Comparison of ENCODE assay signal across 9 cellular contexts in genomic region chr17:42548070-42548837, GRCh38.
DNase-seq lines count a peak whose midpoint lies in the region; ATAC-seq and TF ChIP-seq lines count a peak whose summit lies in the region.
"Had no signal": no experiment of that assay in that cellular context is flagged by ENCODE, and none has a peak within 500 bp of the region (broad histone marks: within the 10 kb centered on the region; RNA-seq: fewer than 3 reads in every experiment).

No MANE protein-coding gene starts in this region.

- ATAC-seq in HG03354 (IDR thresholded peaks at IDR 0.05; ENCODE audit: poor library complexity, severe bottlenecking, unreplicated experiment) = peak; percentile 71

- in situ Hi-C loops in astrocyte of the cerebellum (cut with HindIII; ENCODE audit: low sequenced_read_pairs) = no loop called here

- no peaks in the 10 kb centered on the region for H3K9me3 ChIP-seq in SK-N-MC (ENCODE audit: low read depth, low read length)
- H3K9me3 ChIP-seq: SJSA1 had no signal

- H3K9ac ChIP-seq in SK-N-MC (ENCODE audit: insufficient read length) = peak overlapping the region; percentile 63

- H3K4me3 ChIP-seq in GM12864 (ENCODE audit: low read depth, low read length) (peak overlapping the region; percentile 59), SK-N-MC (peak overlapping the region; percentile 80), astrocyte of the cerebellum (ENCODE audit: low read depth, low read length) (peak overlapping the region; percentile 31)
- H3K4me3 ChIP-seq: SJSA1 had no signal

- H3K27ac ChIP-seq in SK-N-MC = no peak overlapping the region
- H3K27ac ChIP-seq: SJSA1 had no signal

- H3K36me3 ChIP-seq in SK-N-MC (ENCODE audit: insufficient read depth, low read length) = no peaks in the 10 kb centered on the region

- peak; percentile 71 for DNase-seq in GM12864 (ENCODE audit: low read depth)
- DNase-seq in SK-N-MC (ENCODE audit: low read depth, low spot score) = no peak
- DNase-seq in astrocyte of the cerebellum (ENCODE audit: low read depth) = no peak
- peak; percentile 84 for DNase-seq in kidney tubule cell (ENCODE audit: low spot score)
- peak; percentile 62 for DNase-seq in stimulated activated CD8-positive, alpha-beta memory T cell treated with anti-CD3 and anti-CD28 coated beads, Interleukin-12 subunit alpha, Interleukin-12 subunit beta, amount 100 ng/mL, for 4 hours (ENCODE audit: low read depth)
- no peak for DNase-seq in NCI-H226
- no peak for DNase-seq in SIG-M5 treated with dmso at 0.1 percent for 504 hours (lab: John Stamatoyannopoulos, UW; ENCODE audit: unreplicated experiment)

- TF ChIP-seq CTCF in GM12864 (IDR thresholded peaks at IDR 0.05; ENCODE audit: low read depth, low read length, missing control alignments) (peak; percentile 75), astrocyte of the cerebellum (IDR thresholded peaks at IDR 0.05; ENCODE audit: low read depth, low read length, missing control alignments) (peak; percentile 41)

Comparison
In these comparisons a context has a peak if more than half of its experiments do, and no peak if none do; other contexts are left out.
1. DNase-seq: peak in GM12864 (single experiment), kidney tubule cell (single experiment) and stimulated activated CD8-positive, alpha-beta memory T cell treated with anti-CD3 and anti-CD28 coated beads, Interleukin-12 subunit alpha, Interleukin-12 subunit beta, amount 100 ng/mL, for 4 hours (single experiment); none in SK-N-MC (single experiment), astrocyte of the cerebellum (single experiment), NCI-H226 (single experiment) and SIG-M5 treated with dmso at 0.1 percent for 504 hours (single experiment).
2. Peak in every context shown above with its lines, with median percentiles within 50 percentile points of each other: H3K4me3 ChIP-seq.